8 cellular contexts compared by ENCODE assay signal in genomic region chr7:518630-519428, GRCh38.
DNase-seq lines count a peak whose midpoint lies in the region; ATAC-seq lines count a peak whose summit lies in the region.

No MANE protein-coding gene starts in this region.

- peaks cover 54% of the 10 kb centered on the region for H3K4me1 ChIP-seq in mucosa of stomach (ENCODE audit: control insufficient read depth, insufficient read depth, low read length)

- H3K4me3 ChIP-seq in mucosa of stomach (ENCODE audit: low read length): peak overlapping the region; percentile 69

- DNase-seq in NCI-H510A treated with DMSO at 0.1 percent for 48 hours (lab: John Stamatoyannopoulos, UW) (peak; percentile 16), NCI-H510A (lab: John Stamatoyannopoulos, UW) (no peak), NCI-H146 (lab: John Stamatoyannopoulos, UW) (peak; percentile 69), fibroblast of gingiva (ENCODE audit: low read depth) (peak; percentile 78), superior temporal gyrus (ENCODE audit: extremely low spot score) (peak; percentile 81)
- peak; percentile 44 for DNase-seq in activated T-cell treated with anti-CD3 and anti-CD28 coated beads, Interleukin-2, amount 50 U/mL, for 1 hour

- no peak for ATAC-seq in HG03354 (IDR thresholded peaks at IDR 0.05; ENCODE audit: poor library complexity, severe bottlenecking, unreplicated experiment)

- H3K36me3 ChIP-seq in mucosa of stomach (ENCODE audit: control insufficient read depth, insufficient read depth, low read length): no peaks in the 10 kb centered on the region

- H3K9me3 ChIP-seq in mucosa of stomach (ENCODE audit: control insufficient read depth, low read length): no peaks in the 10 kb centered on the region

- peak overlapping the region; percentile 88 for H3K9ac ChIP-seq in mucosa of stomach (ENCODE audit: low read length)

- H3K27me3 ChIP-seq in mucosa of stomach (ENCODE audit: control insufficient read depth, insufficient read depth, low read length): peaks cover 41% of the 10 kb centered on the region
